In the genomic region with DNA sequence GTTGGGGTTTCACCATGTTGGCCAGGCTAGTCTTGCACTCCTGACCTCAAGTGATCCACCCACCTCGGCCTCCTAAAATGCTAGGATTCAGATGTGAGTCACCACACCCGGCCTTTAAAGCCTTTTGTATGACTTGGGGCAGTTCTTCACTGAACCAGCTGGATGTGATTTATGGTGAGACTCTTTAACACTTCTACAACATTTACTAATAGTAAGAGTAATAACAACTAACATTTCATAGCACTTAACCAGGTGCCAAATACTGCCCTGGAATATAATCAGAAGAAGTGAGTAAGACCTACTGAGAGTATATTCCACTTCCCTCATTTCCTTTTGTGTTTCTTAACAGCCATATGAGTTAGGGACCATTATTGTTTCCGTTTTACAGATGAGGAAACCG, we compare ENCODE assay signal across 14 cellular contexts. TPM values are rescaled to one million over a fixed set of nuclear protein-coding genes. Genes with fewer than 3 reads are reported as not detected.
DNase-seq lines count a peak whose midpoint lies in the region; ATAC-seq and TF ChIP-seq lines count a peak whose summit lies in the region.
"Had no signal": no experiment of that assay in that cellular context is flagged by ENCODE, and none has a peak within 500 bp of the region (broad histone marks: within the 10 kb centered on the region; RNA-seq: fewer than 3 reads in every experiment).

No MANE protein-coding gene starts in this region.

- peaks cover 9% of the 10 kb centered on the region for H3K9me1 ChIP-seq in IMR-90 (ENCODE audit: insufficient read depth, low read length)

- H3K4me2 ChIP-seq in IMR-90 (ENCODE audit: low read depth, low read length) (no peak overlapping the region; the same call in 1 of the 2 replicates), neural progenitor cell (no peak overlapping the region)

- H3K79me1 ChIP-seq in IMR-90 (ENCODE audit: low read depth in 1 of 2, low read length in 2 of 2), result peaks cover 9 to 56% of the 10 kb centered on the region in 2 experiments

- no peak overlapping the region for H3K56ac ChIP-seq in IMR-90 (ENCODE audit: extremely low read depth, insufficient read depth, low read length)

- H3K4me1 ChIP-seq in IMR-90 (ENCODE audit: control insufficient read depth, insufficient read depth, low read length) (peaks cover 10% of the 10 kb centered on the region), neural progenitor cell (no peaks in the 10 kb centered on the region)

- in situ Hi-C loops in IMR-90 (cut with MboI; ENCODE audit: low sequenced_read_pairs), result loop anchor here (5.0 to 25.0 kb wide), 2 partner anchors 315 to 470 kb away; no protein-coding TSS in a partner anchor

- BruUV-seq in IMR-90 (replicated peaks; lab: Mats Ljungman, UMichigan), result no TSS peak

- no peak overlapping the region for H3K4me3 Mint-ChIP-seq in neural progenitor cell
- H3K4me3 Mint-ChIP-seq: activated B cell treated with CpG ODN at 0.5 μM for 24 hours; CD4-positive, alpha-beta T cell had no signal

- H3K4me3 ChIP-seq in IMR-90 (ENCODE audit: insufficient read depth, low read depth, low read length) (no peak overlapping the region), neural progenitor cell (no peak overlapping the region)

- H4K8ac ChIP-seq in IMR-90 (ENCODE audit: low read depth in 2 of 2, low read length in 2 of 2), result no peak overlapping the region

- H3K23ac ChIP-seq in IMR-90 (ENCODE audit: low read depth, low read length), result no peak overlapping the region

- no peak overlapping the region for H4K5ac ChIP-seq in IMR-90 (ENCODE audit: low read depth, low read length)

- H3K9me3 ChIP-seq in IMR-90 (ENCODE audit: control insufficient read depth, insufficient read depth, low read length) (no peaks in the 10 kb centered on the region), neural progenitor cell (ENCODE audit: low read depth) (no peaks in the 10 kb centered on the region)

- H3K36me3 ChIP-seq in IMR-90 (ENCODE audit: control insufficient read depth, insufficient read depth, low read length) (no peaks in the 10 kb centered on the region; the same call in 1 of the 2 replicates), neural progenitor cell (no peaks in the 10 kb centered on the region)

- peaks cover 3% of the 10 kb centered on the region for H3K4me1 Mint-ChIP-seq in neural progenitor cell

- peak; percentile 20; the same call in 1 of the 2 replicates for TF ChIP-seq POLR2A in IMR-90 (IDR thresholded peaks at IDR 0.05; ENCODE audit: low read depth, low read length)

- no peaks in the 10 kb centered on the region for H3F3A ChIP-seq in neural progenitor cell (ENCODE audit: low read depth)

- H3K79me2 ChIP-seq in neural progenitor cell (ENCODE audit: low read depth), result peaks cover 100% of the 10 kb centered on the region

- no peak overlapping the region for H3K9ac ChIP-seq in IMR-90 (ENCODE audit: low read depth, low read length)
- H3K9ac ChIP-seq in neural progenitor cell, result no peak overlapping the region

- H2BK5ac ChIP-seq in IMR-90 (ENCODE audit: low read depth, low read length, poor library complexity, severe bottlenecking), result no peak overlapping the region

- WGBS in IMR-90 (ENCODE audit: extremely low coverage in 2 of 2, insufficient read length in 1 of 2), 2 experiments, result no CpG with 5 or more reads among the region's 4 CpGs

- no peak overlapping the region for H2BK20ac ChIP-seq in IMR-90 (ENCODE audit: low read depth, low read length)

- ATAC-seq in IMR-90 (ENCODE audit: low read depth), result peak; percentile 61
- no peak for ATAC-seq in GM19467 (IDR thresholded peaks at IDR 0.05; ENCODE audit: unreplicated experiment)
- no peak for ATAC-seq in HG03342 (IDR thresholded peaks at IDR 0.05; ENCODE audit: unreplicated experiment)
- ATAC-seq in HG02678 (IDR thresholded peaks at IDR 0.05; ENCODE audit: unreplicated experiment), result no peak

- H3K27ac ChIP-seq in IMR-90 (ENCODE audit: insufficient read depth, low read length) (no peak overlapping the region), neural progenitor cell (no peak overlapping the region)

- TF ChIP-seq RAD21 in IMR-90 (IDR thresholded peaks at IDR 0.05; ENCODE audit: low read length), result no peak

- TF ChIP-seq CTCF in IMR-90 (conservative IDR thresholded peaks at IDR 0.05; ENCODE audit: low read depth, low read length), result no peak
- TF ChIP-seq CTCF in neural progenitor cell (IDR thresholded peaks at IDR 0.05), result no peak

- H3K14ac ChIP-seq in IMR-90 (replicated peaks; ENCODE audit: low read depth, low read length), result no peak overlapping the region

- H4K20me1 ChIP-seq in IMR-90 (ENCODE audit: insufficient read depth, low read length) (peaks cover 88% of the 10 kb centered on the region), neural progenitor cell (ENCODE audit: low read depth) (peaks cover 96% of the 10 kb centered on the region)

- H3K4ac ChIP-seq in IMR-90 (ENCODE audit: low read depth, low read length), result no peak overlapping the region

- intact Hi-C loops in IMR-90 (cut with micrococcal nuclease), result no loop called here

- H2AK5ac ChIP-seq in IMR-90 (ENCODE audit: low read depth, low read length), result no peak overlapping the region

- H4K91ac ChIP-seq in IMR-90 (ENCODE audit: insufficient read depth, low read depth, low read length), result no peak overlapping the region

- H3K36me3 Mint-ChIP-seq in neural progenitor cell, result peaks cover 47% of the 10 kb centered on the region

- no peak overlapping the region for H2BK15ac ChIP-seq in IMR-90 (ENCODE audit: low read depth, low read length)

- DNase-seq in AG08395 (ENCODE audit: low spot score) (peak; percentile 14), IMR-90 (peak; percentile 70), T1000 (lab: John Stamatoyannopoulos, UW) (peak; percentile 17), islet precursor cell (peak; percentile 81), neural progenitor cell (ENCODE audit: low spot score) (no peak)
- DNase-seq: activated B cell treated with CpG ODN at 0.5 μM for 24 hours; activated gamma-delta T cell treated with Interleukin-2 at 50 U/mL for 16 hours; CD4-positive, alpha-beta T cell; hypothalamus; NCI-H1417; stimulated activated CD8-positive, alpha-beta memory T cell treated with anti-CD3 and anti-CD28 coated beads, Interleukin-4, amount 100 ng/mL, for 48 hours had no signal

- H2AFZ ChIP-seq in IMR-90 (replicated peaks; ENCODE audit: low read length, poor library complexity), result no peak overlapping the region
- no peak overlapping the region for H2AFZ ChIP-seq in neural progenitor cell (replicated peaks)

- no peak overlapping the region for H3K18ac ChIP-seq in IMR-90 (ENCODE audit: low read depth, low read length)

- H3K27me3 ChIP-seq in IMR-90 (ENCODE audit: control insufficient read depth, insufficient read depth, low read length), result no peaks in the 10 kb centered on the region
- no peaks in the 10 kb centered on the region for H3K27me3 ChIP-seq in neural progenitor cell

- no peak overlapping the region for H2AK9ac ChIP-seq in IMR-90 (replicated peaks; ENCODE audit: low read depth, low read length, poor library complexity)

- dilution Hi-C loops in IMR-90 (cut with HindIII; ENCODE audit: low sequenced_read_pairs, unreplicated experiment), result no loop called here

- POLR2A ChIA-PET in IMR-90 (lab: Charles Lee; ENCODE audit: unreplicated experiment), result no interaction called here

- peaks cover 54% of the 10 kb centered on the region for H3K9me3 Mint-ChIP-seq in neural progenitor cell
- H3K9me3 Mint-ChIP-seq: activated B cell treated with CpG ODN at 0.5 μM for 24 hours; CD4-positive, alpha-beta T cell had no signal

- no peak overlapping the region for H3K27ac Mint-ChIP-seq in neural progenitor cell
- H3K27ac Mint-ChIP-seq: activated B cell treated with CpG ODN at 0.5 μM for 24 hours; CD4-positive, alpha-beta T cell had no signal

- no peak overlapping the region for H2BK120ac ChIP-seq in IMR-90 (ENCODE audit: low read depth, low read length)

- no peaks in the 10 kb centered on the region for H3K27me3 Mint-ChIP-seq in neural progenitor cell (ENCODE audit: insufficient read depth, low read depth)
- H3K27me3 Mint-ChIP-seq: activated B cell treated with CpG ODN at 0.5 μM for 24 hours; CD4-positive, alpha-beta T cell had no signal

- CTCF ChIA-PET in IMR-90 (lab: Yijun Ruan, JAX), result no interaction called here

TF ChIP-seq in IMR-90, 13 proteins besides CTCF, POLR2A, EP300 and RAD21:
- TF ChIP-seq FOS (IDR thresholded peaks at IDR 0.05; ENCODE audit: low read depth, low read length) (no peak), SMC3 (IDR thresholded peaks at IDR 0.05; ENCODE audit: low read depth, low read length) (no peak), RCOR1 (IDR thresholded peaks at IDR 0.05; ENCODE audit: insufficient replicate concordance, low read length) (no peak), NFE2L2 (IDR thresholded peaks at IDR 0.05; ENCODE audit: low read depth, low read length) (no peak), MAZ (IDR thresholded peaks at IDR 0.05; ENCODE audit: borderline replicate concordance, low read depth, low read length) (no peak), CEBPB (IDR thresholded peaks at IDR 0.05; ENCODE audit: low read depth, low read length) (no peak), CHD1 (IDR thresholded peaks at IDR 0.05; ENCODE audit: low read depth, low read length) (no peak), MXI1 (IDR thresholded peaks at IDR 0.05; ENCODE audit: borderline replicate concordance, low read depth, low read length) (no peak)
- TF ChIP-seq, protein P1, sequence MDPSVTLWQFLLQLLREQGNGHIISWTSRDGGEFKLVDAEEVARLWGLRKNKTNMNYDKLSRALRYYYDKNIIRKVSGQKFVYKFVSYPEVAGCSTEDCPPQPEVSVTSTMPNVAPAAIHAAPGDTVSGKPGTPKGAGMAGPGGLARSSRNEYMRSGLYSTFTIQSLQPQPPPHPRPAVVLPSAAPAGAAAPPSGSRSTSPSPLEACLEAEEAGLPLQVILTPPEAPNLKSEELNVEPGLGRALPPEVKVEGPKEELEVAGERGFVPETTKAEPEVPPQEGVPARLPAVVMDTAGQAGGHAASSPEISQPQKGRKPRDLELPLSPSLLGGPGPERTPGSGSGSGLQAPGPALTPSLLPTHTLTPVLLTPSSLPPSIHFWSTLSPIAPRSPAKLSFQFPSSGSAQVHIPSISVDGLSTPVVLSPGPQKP (IDR thresholded peaks at IDR 0.05; ENCODE audit: borderline replicate concordance, low read depth, low read length), result no peak
- TF ChIP-seq, protein P2, sequence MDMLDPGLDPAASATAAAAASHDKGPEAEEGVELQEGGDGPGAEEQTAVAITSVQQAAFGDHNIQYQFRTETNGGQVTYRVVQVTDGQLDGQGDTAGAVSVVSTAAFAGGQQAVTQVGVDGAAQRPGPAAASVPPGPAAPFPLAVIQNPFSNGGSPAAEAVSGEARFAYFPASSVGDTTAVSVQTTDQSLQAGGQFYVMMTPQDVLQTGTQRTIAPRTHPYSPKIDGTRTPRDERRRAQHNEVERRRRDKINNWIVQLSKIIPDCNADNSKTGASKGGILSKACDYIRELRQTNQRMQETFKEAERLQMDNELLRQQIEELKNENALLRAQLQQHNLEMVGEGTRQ (IDR thresholded peaks at IDR 0.05; ENCODE audit: low read depth, low read length), result no peak
TF ChIP-seq in IMR-90: peak in this region for 0.

RNA-seq across cellular contexts. Expression of a gene that starts 10.0 kb away (rescaled TPM):
- total RNA-seq in IMR-90 (2012; rRNA removed) (10.8 TPM in 2 replicates), neural progenitor cell (ENCODE audit: low replicate concordance) (25.3 and 32.2 TPM in 2 replicates)
- polyA plus RNA-seq in IMR-90 (2012; rRNA removed), result 12.7 and 14.1 TPM in 2 replicates
- polyA plus RNA-seq in IMR-90 (2012; cell fraction: cytosol; rRNA removed), result 4.5 and 6.0 TPM in 2 replicates
- 31.9 and 56.3 TPM in 2 replicates for polyA plus RNA-seq in IMR-90 (2012; cell fraction: nucleus; rRNA removed; ENCODE audit: low replicate concordance)
